Comparison of ENCODE assay signal across 11 cellular contexts in the genomic region with DNA sequence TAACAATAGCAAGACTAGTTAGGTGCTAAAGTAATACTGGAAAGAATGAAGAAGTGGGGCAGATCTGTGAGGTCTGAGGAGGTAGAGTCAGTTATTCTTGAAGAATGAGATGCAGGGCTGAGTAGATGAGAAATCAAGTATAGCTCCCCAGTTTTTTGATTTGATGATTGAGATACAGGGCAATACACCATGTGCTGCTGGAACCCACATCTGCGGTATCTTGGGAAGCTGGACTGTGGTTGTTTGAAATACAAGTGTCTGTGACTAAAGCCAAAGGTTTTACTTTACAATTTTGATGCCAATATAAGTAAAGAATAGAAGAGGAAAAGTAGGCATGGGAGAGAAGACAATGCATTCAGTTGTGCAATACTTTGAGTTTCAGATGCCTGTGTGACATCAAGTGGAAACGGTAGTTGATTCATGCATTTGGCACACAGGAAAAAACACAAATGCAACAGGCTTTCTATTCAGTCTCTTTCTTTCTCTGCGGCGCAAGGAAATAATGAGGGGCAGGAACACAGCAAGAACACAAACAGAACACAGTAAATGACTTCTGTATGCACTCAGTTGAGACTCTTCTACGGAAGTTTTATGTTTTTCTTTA.
DNase-seq lines count a peak whose midpoint lies in the region; ATAC-seq and TF ChIP-seq lines count a peak whose summit lies in the region.
"Had no signal": no experiment of that assay in that cellular context is flagged by ENCODE, and none has a peak within 500 bp of the region (broad histone marks: within the 10 kb centered on the region; RNA-seq: fewer than 3 reads in every experiment).

No MANE protein-coding gene starts in this region.

- CTCF ChIA-PET in activated CD4-positive, alpha-beta T cell treated with anti-CD3 and anti-CD28 coated beads for 36 hours (lab: Charles Lee) = no interaction called here

- no peak overlapping the region for H3K4me3 Mint-ChIP-seq in activated CD4-positive, alpha-beta T cell treated with anti-CD3 and anti-CD28 coated beads for 36 hours
- peak overlapping the region in 1 of 2 donors; percentile 16 for H3K4me3 Mint-ChIP-seq in stimulated activated naive CD8-positive, alpha-beta T cell treated with anti-CD3 and anti-CD28 coated beads, Interleukin-15, amount 100 ng/mL, for 72 hours
- H3K4me3 Mint-ChIP-seq: IgD-negative memory B cell had no signal

- H3K27ac ChIP-seq in SK-N-MC = peak overlapping the region; percentile 38

- TF ChIP-seq CTCF in fibroblast of pulmonary artery (IDR thresholded peaks at IDR 0.05; ENCODE audit: low read length, missing control alignments) = no peak

- H3K9me3 ChIP-seq in SK-N-MC (ENCODE audit: low read depth, low read length) = peaks cover 4% of the 10 kb centered on the region; the same call in 1 of the 2 replicates

- H3K9me3 Mint-ChIP-seq in activated CD4-positive, alpha-beta T cell treated with anti-CD3 and anti-CD28 coated beads for 36 hours (ENCODE audit: low read depth) = peaks cover 21% of the 10 kb centered on the region
- peaks cover 25 to 46% of the 10 kb centered on the region in 2 donors for H3K9me3 Mint-ChIP-seq in stimulated activated naive CD8-positive, alpha-beta T cell treated with anti-CD3 and anti-CD28 coated beads, Interleukin-15, amount 100 ng/mL, for 72 hours

- no peak overlapping the region for H3K9ac ChIP-seq in SK-N-MC (ENCODE audit: insufficient read length)

- H3K27ac Mint-ChIP-seq in activated CD4-positive, alpha-beta T cell treated with anti-CD3 and anti-CD28 coated beads for 36 hours = no peak overlapping the region
- H3K27ac Mint-ChIP-seq in stimulated activated naive CD8-positive, alpha-beta T cell treated with anti-CD3 and anti-CD28 coated beads, Interleukin-15, amount 100 ng/mL, for 72 hours = peak overlapping the region in 1 of 2 donors; percentile 7

- peak; percentile 65 for ATAC-seq in activated CD4-positive, alpha-beta T cell treated with anti-CD3 and anti-CD28 coated beads for 36 hours
- ATAC-seq in stimulated activated naive CD8-positive, alpha-beta T cell treated with anti-CD3 and anti-CD28 coated beads, Interleukin-15, amount 100 ng/mL, for 72 hours = peak; percentile 54
- no peak for ATAC-seq in left ventricle myocardium superior

- H3K4me1 Mint-ChIP-seq in activated CD4-positive, alpha-beta T cell treated with anti-CD3 and anti-CD28 coated beads for 36 hours = peaks cover 19% of the 10 kb centered on the region
- H3K4me1 Mint-ChIP-seq in stimulated activated naive CD8-positive, alpha-beta T cell treated with anti-CD3 and anti-CD28 coated beads, Interleukin-15, amount 100 ng/mL, for 72 hours = peaks cover 20% of the 10 kb centered on the region

- DNase-seq in activated CD4-positive, alpha-beta T cell treated with anti-CD3 and anti-CD28 coated beads for 36 hours = no peak
- no peak for DNase-seq in activated CD4-positive, alpha-beta T cell treated with anti-CD3 and anti-CD28 coated beads for 48 hours
- DNase-seq in SK-N-MC (ENCODE audit: low read depth, low spot score) (no peak), fibroblast of pulmonary artery (ENCODE audit: low read depth) (peak; percentile 98), cerebellar nuclear complex (lab: John Stamatoyannopoulos, UW) (no peak), left ventricle myocardium superior (no peak)
- no peak for DNase-seq in stimulated activated naive CD8-positive, alpha-beta T cell treated with anti-CD3 and anti-CD28 coated beads, Interleukin-15, amount 100 ng/mL, for 72 hours
- DNase-seq in stimulated activated CD4-positive, alpha-beta T cell treated with anti-CD3 and anti-CD28 coated beads, Interleukin-12 subunit alpha, Interleukin-12 subunit beta, amount 100 ng/mL, for 4 hours = no peak
- DNase-seq: C1 segment of cervical spinal cord, heart right ventricle had no signal

- H3K4me3 ChIP-seq in SK-N-MC (no peak overlapping the region), fibroblast of pulmonary artery (replicated peaks; ENCODE audit: low read depth, low read length) (peak overlapping the region; percentile 23)
- H3K4me3 ChIP-seq: heart right ventricle had no signal

- no peaks in the 10 kb centered on the region for H3K36me3 ChIP-seq in SK-N-MC (ENCODE audit: insufficient read depth, low read length)
- H3K36me3 ChIP-seq: heart right ventricle had no signal

- no peaks in the 10 kb centered on the region for H3K27me3 Mint-ChIP-seq in activated CD4-positive, alpha-beta T cell treated with anti-CD3 and anti-CD28 coated beads for 36 hours
- H3K27me3 Mint-ChIP-seq in stimulated activated naive CD8-positive, alpha-beta T cell treated with anti-CD3 and anti-CD28 coated beads, Interleukin-15, amount 100 ng/mL, for 72 hours = no peaks in the 10 kb centered on the region
- H3K27me3 Mint-ChIP-seq: IgD-negative memory B cell had no signal

- intact Hi-C loops in activated CD4-positive, alpha-beta T cell treated with anti-CD3 and anti-CD28 coated beads for 36 hours (cut with DNase I, micrococcal nuclease) = no loop called here
- intact Hi-C loops in left ventricle myocardium superior (cut with micrococcal nuclease) = no loop called here

- H3K36me3 Mint-ChIP-seq in activated CD4-positive, alpha-beta T cell treated with anti-CD3 and anti-CD28 coated beads for 36 hours (ENCODE audit: low read depth) = peaks cover 11% of the 10 kb centered on the region

- POLR2A ChIA-PET in activated CD4-positive, alpha-beta T cell treated with anti-CD3 and anti-CD28 coated beads for 36 hours (lab: Charles Lee) = no interaction called here
